ENCODE assay signal across 9 cellular contexts in genomic region chr2:141911485-141912066, GRCh38.
DNase-seq lines count a peak whose midpoint lies in the region; ATAC-seq and TF ChIP-seq lines count a peak whose summit lies in the region.
"Had no signal": no experiment of that assay in that cellular context is flagged by ENCODE, and none has a peak within 500 bp of the region (broad histone marks: within the 10 kb centered on the region; RNA-seq: fewer than 3 reads in every experiment).

No MANE protein-coding gene starts in this region.

- no peaks in the 10 kb centered on the region for H3K27me3 Mint-ChIP-seq in nephron (ENCODE audit: low read depth)
- H3K27me3 Mint-ChIP-seq: B cell had no signal

- ATAC-seq in GM21576 (IDR thresholded peaks at IDR 0.05; ENCODE audit: unreplicated experiment) (peak; percentile 75), GM21737 (IDR thresholded peaks at IDR 0.05; ENCODE audit: unreplicated experiment) (no peak)

- peaks cover 20% of the 10 kb centered on the region for H3K9me3 Mint-ChIP-seq in nephron

- TF ChIP-seq CTCF in astrocyte of the spinal cord (IDR thresholded peaks at IDR 0.05; ENCODE audit: low read depth, low read length) (peak; percentile 46), nephron (IDR thresholded peaks at IDR 0.05; ENCODE audit: unreplicated experiment in 3 of 3) (peak in 2 of 3 experiments; percentile 14 to 42), uterus (IDR thresholded peaks at IDR 0.05) (no peak)

- intact Hi-C loops in uterus (cut with DNase I; ENCODE audit: low total_unique reads): no loop called here

- H3K36me3 ChIP-seq in uterus: no peaks in the 10 kb centered on the region

- H3K4me3 ChIP-seq in astrocyte of the spinal cord (ENCODE audit: low read depth, low read length) (no peak overlapping the region), uterus (no peak overlapping the region)

- TF ChIP-seq POLR2A in uterus (IDR thresholded peaks at IDR 0.05): no peak

- no peaks in the 10 kb centered on the region for H3K9me3 ChIP-seq in uterus

- no peak overlapping the region for H3K27ac ChIP-seq in uterus

- peaks cover 5% of the 10 kb centered on the region for H3K36me3 Mint-ChIP-seq in nephron (ENCODE audit: low read depth)

- H3K4me3 Mint-ChIP-seq in nephron: no peak overlapping the region
- H3K4me3 Mint-ChIP-seq: B cell had no signal

- in situ Hi-C loops in astrocyte of the spinal cord (cut with HindIII; ENCODE audit: low sequenced_read_pairs): no loop called here

- H3K4me1 Mint-ChIP-seq in nephron: no peaks in the 10 kb centered on the region
- H3K4me1 Mint-ChIP-seq: B cell had no signal

- no peaks in the 10 kb centered on the region for H3K4me1 ChIP-seq in uterus

- H3K27ac Mint-ChIP-seq in nephron: no peak overlapping the region
- H3K27ac Mint-ChIP-seq: B cell had no signal

- no peaks in the 10 kb centered on the region for H3K27me3 ChIP-seq in uterus

- DNase-seq in NCI-H1436 (lab: John Stamatoyannopoulos, UW) (peak; percentile 35), NCI-H1436 treated with DMSO at 0.1 percent for 48 hours (lab: John Stamatoyannopoulos, UW) (no peak), Kasumi-1 (lab: John Stamatoyannopoulos, UW) (peak; percentile 35 to 45), astrocyte of the spinal cord (ENCODE audit: low read depth, low spot score) (peak; percentile 29), uterus (no peak)

Comparison
In these comparisons a context has a peak if more than half of its experiments do, and no peak if none do; other contexts are left out.
1. DNase-seq: peak in NCI-H1436 (single experiment), Kasumi-1 (2 of 2) and astrocyte of the spinal cord (single experiment); none in NCI-H1436 treated with DMSO at 0.1 percent for 48 hours (single experiment) and uterus (0 of 2).
2. CTCF ChIP-seq: peak in astrocyte of the spinal cord (single experiment) and nephron (2 of 3); none in uterus (0 of 4).